Comparison of ENCODE assay signal across 12 cellular contexts in genomic region chrX:45621356-45622041, GRCh38.
A peak's percentile ranks its signal among the peaks of the same experiment; 100 is the strongest.
DNase-seq lines count a peak whose midpoint lies in the region; ATAC-seq and TF ChIP-seq lines count a peak whose summit lies in the region.
"Had no signal": no experiment of that assay in that cellular context is flagged by ENCODE, and none has a peak within 500 bp of the region (broad histone marks: within the 10 kb centered on the region; RNA-seq: fewer than 3 reads in every experiment).

No MANE protein-coding gene starts in this region.

- intact Hi-C loops in sigmoid colon (cut with DNase I) (no loop called here), Right ventricle myocardium inferior (cut with DNase I) (no loop called here)

- TF ChIP-seq POLR2A in sigmoid colon (IDR thresholded peaks at IDR 0.05) = no peak

- 81 to 85% methylated on average over 7 of the region's 7 CpGs for WGBS in sigmoid colon, 2 donors

- H3K27me3 ChIP-seq in sigmoid colon = no peaks in the 10 kb centered on the region

- peaks cover 21% of the 10 kb centered on the region for H3K9me3 Mint-ChIP-seq in T-helper 2 cell treated with Interferon-gamma antibody and Interleukin-4, amounts not matched to agents 5 μg/mL and 100 μg/mL, for 36 hours

- peaks cover 9% of the 10 kb centered on the region for H3K4me1 Mint-ChIP-seq in T-helper 2 cell treated with Interferon-gamma antibody and Interleukin-4, amounts not matched to agents 5 μg/mL and 100 μg/mL, for 36 hours (ENCODE audit: low read depth)

- TF ChIP-seq CTCF in fibroblast of villous mesenchyme (IDR thresholded peaks at IDR 0.05; ENCODE audit: insufficient read depth, low read depth, low read length) (no peak), sigmoid colon (IDR thresholded peaks at IDR 0.05) (no peak)

- no peaks in the 10 kb centered on the region for H3K36me3 ChIP-seq in sigmoid colon
- H3K36me3 ChIP-seq: WERI-Rb-1 had no signal

- no peak overlapping the region for H3K4me3 Mint-ChIP-seq in T-helper 2 cell treated with Interferon-gamma antibody and Interleukin-4, amounts not matched to agents 5 μg/mL and 100 μg/mL, for 36 hours

- H3K9me3 ChIP-seq in sigmoid colon = no peaks in the 10 kb centered on the region
- H3K9me3 ChIP-seq: mucosa of descending colon had no signal

- no peak overlapping the region for H3K27ac Mint-ChIP-seq in T-helper 2 cell treated with Interferon-gamma antibody and Interleukin-4, amounts not matched to agents 5 μg/mL and 100 μg/mL, for 36 hours

- peak; percentile 53 for ATAC-seq in GM18907 (IDR thresholded peaks at IDR 0.05; ENCODE audit: unreplicated experiment)
- no peak for ATAC-seq in GM18511 (IDR thresholded peaks at IDR 0.05; ENCODE audit: unreplicated experiment)
- no peak for ATAC-seq in Right ventricle myocardium inferior
- ATAC-seq: mucosa of descending colon had no signal

- TF ChIP-seq EP300 in sigmoid colon (IDR thresholded peaks at IDR 0.05) = no peak

- H3K4me3 ChIP-seq in fibroblast of villous mesenchyme (ENCODE audit: low read depth, low read length) = no peak overlapping the region
- H3K4me3 ChIP-seq in sigmoid colon = no peak overlapping the region
- H3K4me3 ChIP-seq: dorsolateral prefrontal cortex, mucosa of descending colon had no signal

- peak; percentile 7 for DNase-seq in 8988T
- peak; percentile 42 for DNase-seq in T-helper 2 cell treated with Interferon-gamma antibody and Interleukin-4, amounts not matched to agents 5 μg/mL and 100 μg/mL, for 36 hours (ENCODE audit: low spot score)
- DNase-seq in fibroblast of villous mesenchyme (ENCODE audit: low read depth) = peak; percentile 24
- DNase-seq in NCI-H446 (lab: John Stamatoyannopoulos, UW) = no peak
- DNase-seq in sigmoid colon = no peak
- no peak for DNase-seq in Right ventricle myocardium inferior (ENCODE audit: missing footprints)
- DNase-seq: dorsolateral prefrontal cortex, mucosa of descending colon, NCI-H524, WERI-Rb-1 had no signal

- H3K27ac ChIP-seq in sigmoid colon = no peak overlapping the region
- H3K27ac ChIP-seq: dorsolateral prefrontal cortex, WERI-Rb-1 had no signal

- no peaks in the 10 kb centered on the region for H3K27me3 Mint-ChIP-seq in T-helper 2 cell treated with Interferon-gamma antibody and Interleukin-4, amounts not matched to agents 5 μg/mL and 100 μg/mL, for 36 hours (ENCODE audit: low read depth)

- H3K36me3 Mint-ChIP-seq in T-helper 2 cell treated with Interferon-gamma antibody and Interleukin-4, amounts not matched to agents 5 μg/mL and 100 μg/mL, for 36 hours (ENCODE audit: low read depth) = no peaks in the 10 kb centered on the region

- H3K4me1 ChIP-seq in sigmoid colon = peaks cover 0 to 12% (median 0%) of the 10 kb centered on the region in 4 donors

Comparison
In these comparisons a context has a peak if more than half of its experiments do, and no peak if none do; other contexts are left out.
1. DNase-seq: peak in 8988T (single experiment), T-helper 2 cell treated with Interferon-gamma antibody and Interleukin-4, amounts not matched to agents 5 μg/mL and 100 μg/mL, for 36 hours (single experiment) and fibroblast of villous mesenchyme (single experiment); none in NCI-H446 (0 of 2), sigmoid colon (single experiment) and Right ventricle myocardium inferior (single experiment).